13 cellular contexts compared by ENCODE assay signal in the genomic region with DNA sequence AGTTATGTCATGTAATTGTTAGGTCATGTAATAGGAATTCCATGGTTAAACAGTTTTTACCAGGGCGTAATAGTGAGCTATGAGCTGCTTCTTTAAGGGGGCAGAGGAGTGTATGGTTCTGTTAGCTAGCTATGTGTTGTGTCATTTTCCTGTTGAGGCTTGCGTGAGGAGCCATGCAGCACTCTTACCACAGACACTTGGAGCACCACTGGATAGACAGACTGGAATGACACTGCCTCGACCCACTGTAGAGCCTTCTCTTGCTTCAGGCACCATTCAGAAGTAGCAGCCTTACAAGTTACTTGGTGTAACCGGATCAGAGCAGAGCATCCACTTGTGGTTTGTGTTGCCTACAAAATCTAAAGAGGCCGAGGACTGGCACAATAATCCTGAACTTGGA. TPM values are rescaled to one million over a fixed set of nuclear protein-coding genes. Genes with fewer than 3 reads are reported as not detected.
A peak's percentile ranks its signal among the peaks of the same experiment; 100 is the strongest.
DNase-seq lines count a peak whose midpoint lies in the region; ATAC-seq and TF ChIP-seq lines count a peak whose summit lies in the region.
"Had no signal": no experiment of that assay in that cellular context is flagged by ENCODE, and none has a peak within 500 bp of the region (broad histone marks: within the 10 kb centered on the region; RNA-seq: fewer than 3 reads in every experiment).

No MANE protein-coding gene starts in this region.

- DNase-seq in GM04504 (ENCODE audit: low read depth) (peak; percentile 94), RWPE2 (ENCODE audit: low spot score) (peak; percentile 88), fibroblast of gingiva (ENCODE audit: low read depth) (peak; percentile 92), anterior cingulate cortex (lab: John Stamatoyannopoulos, UW) (no peak)
- DNase-seq in activated naive CD4-positive, alpha-beta T cell (lab: John Stamatoyannopoulos, UW): no peak
- no peak for DNase-seq in central memory CD4-positive, alpha-beta T cell
- DNase-seq: hippocampal formation; NCI-H2171; stimulated activated CD4-positive, alpha-beta T cell treated with anti-CD3 and anti-CD28 coated beads, Interleukin-12 subunit alpha, Interleukin-12 subunit beta, amount 100 ng/mL, for 4 hours had no signal

- H3K9me3 ChIP-seq in RWPE2 (ENCODE audit: severe bottlenecking) (peaks cover 4% of the 10 kb centered on the region), skeletal muscle satellite cell (replicated peaks; ENCODE audit: low read length) (peaks cover 6% of the 10 kb centered on the region)

- H3K27ac ChIP-seq in RWPE2 (ENCODE audit: poor library complexity, severe bottlenecking): peak overlapping the region; percentile 93

- H3K36me3 ChIP-seq in RWPE2 (ENCODE audit: low read depth): no peaks in the 10 kb centered on the region
- no peaks in the 10 kb centered on the region for H3K36me3 ChIP-seq in skeletal muscle satellite cell (ENCODE audit: insufficient read depth, low read length)
- H3K36me3 ChIP-seq: HAP-1 had no signal

- H3K4me1 ChIP-seq in RWPE2 (ENCODE audit: insufficient read depth, poor library complexity, severe bottlenecking) (peaks cover 47% of the 10 kb centered on the region), skeletal muscle satellite cell (ENCODE audit: control insufficient read depth, insufficient read depth, low read length) (peaks cover 35% of the 10 kb centered on the region)
- H3K4me1 ChIP-seq: HAP-1 had no signal

- TF ChIP-seq CTCF in RWPE2 (IDR thresholded peaks at IDR 0.05; ENCODE audit: poor library complexity, severe bottlenecking): no peak

- peak overlapping the region; percentile 46 for H3K4me2 ChIP-seq in skeletal muscle satellite cell (ENCODE audit: low read length)

- H3K9ac ChIP-seq in skeletal muscle satellite cell (ENCODE audit: low read depth, low read length): peak overlapping the region; percentile 65

- no peak overlapping the region for H3K4me3 ChIP-seq in RWPE2 (ENCODE audit: severe bottlenecking)
- no peak overlapping the region for H3K4me3 ChIP-seq in skeletal muscle satellite cell (ENCODE audit: low read length)
- H3K4me3 ChIP-seq: HAP-1 had no signal

- no peaks in the 10 kb centered on the region for H3K27me3 ChIP-seq in RWPE2 (ENCODE audit: insufficient read depth, poor library complexity, severe bottlenecking)
- no peaks in the 10 kb centered on the region for H3K27me3 ChIP-seq in skeletal muscle satellite cell (ENCODE audit: control insufficient read depth, insufficient read depth, low read length)

- peak; percentile 96 for ATAC-seq in RWPE2 (ENCODE audit: low read depth)
- no peak for ATAC-seq in GM18505 (IDR thresholded peaks at IDR 0.05; ENCODE audit: unreplicated experiment)
- ATAC-seq: stimulated activated memory B cell treated with anti-CD40 and anti-IgM and Interleukin-4, amounts not matched to agents 10 μg/mL and 1 μg/mL and 100 μg/mL, for 72 hours had no signal

- TF ChIP-seq POLR2A in GM18505 (IDR thresholded peaks at IDR 0.05; ENCODE audit: borderline replicate concordance, extremely low read depth, insufficient read depth, insufficient read length): no peak

RNA-seq across cellular contexts. Expression of a gene that starts 28.3 kb away (rescaled TPM):
- 90.2 and 133 TPM in 2 replicates for total RNA-seq in skeletal muscle satellite cell (2012; rRNA removed)

Comparison
In these comparisons a context has a peak if more than half of its experiments do, and no peak if none do; other contexts are left out.
1. DNase-seq: peak in GM04504 (single experiment), RWPE2 (single experiment) and fibroblast of gingiva (single experiment); none in activated naive CD4-positive, alpha-beta T cell (0 of 4), central memory CD4-positive, alpha-beta T cell (single experiment) and anterior cingulate cortex (0 of 58).